ENCODE assay signal across 14 cellular contexts in the genomic region with DNA sequence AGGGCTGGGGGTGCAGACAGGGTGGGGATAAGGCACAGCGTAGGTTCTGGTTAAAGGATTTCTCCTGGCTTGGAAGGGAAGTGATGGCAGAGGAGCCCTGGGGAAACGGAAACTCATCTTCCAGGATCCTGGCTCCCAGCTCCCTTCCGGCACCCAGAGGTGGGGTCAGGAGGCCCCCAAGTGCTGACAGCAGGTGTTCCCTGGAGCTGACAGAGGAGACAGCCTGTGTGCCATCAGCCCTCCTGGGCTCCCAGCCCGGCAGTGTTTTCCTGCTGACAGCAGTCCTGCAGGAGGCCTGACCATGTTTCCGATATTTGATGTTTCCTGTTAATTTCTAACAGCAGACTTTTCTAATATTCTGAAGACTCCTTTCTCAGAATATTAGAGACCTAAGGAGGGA.
DNase-seq lines count a peak whose midpoint lies in the region; ATAC-seq and TF ChIP-seq lines count a peak whose summit lies in the region.
"Had no signal": no experiment of that assay in that cellular context is flagged by ENCODE, and none has a peak within 500 bp of the region (broad histone marks: within the 10 kb centered on the region; RNA-seq: fewer than 3 reads in every experiment).

No MANE protein-coding gene starts in this region.

- H3K27ac ChIP-seq in BLaER1, result no peak overlapping the region
- peak overlapping the region; percentile 46 for H3K27ac ChIP-seq in substantia nigra (ENCODE audit: low read depth, low read length, poor library complexity, severe bottlenecking)
- H3K27ac ChIP-seq: A549, HL-60 had no signal

- no peak overlapping the region for H3K4me3 Mint-ChIP-seq in glutamatergic neuron (ENCODE audit: unreplicated experiment)
- H3K4me3 Mint-ChIP-seq: CD4-positive, CD25-positive, alpha-beta regulatory T cell; HFFc6 had no signal

- DNase-seq in COR-L47 (lab: John Stamatoyannopoulos, UW), result peak; percentile 20
- peak; percentile 16 for DNase-seq in glutamatergic neuron
- DNase-seq in substantia nigra (lab: John Stamatoyannopoulos, UW), result no peak
- DNase-seq in NCI-H1436 (lab: John Stamatoyannopoulos, UW), result no peak
- DNase-seq: CD4-positive, CD25-positive, alpha-beta regulatory T cell; DMS79; HFFc6 had no signal

- H4K20me1 ChIP-seq in BLaER1, result no peaks in the 10 kb centered on the region

- no peaks in the 10 kb centered on the region for H3K36me3 ChIP-seq in BLaER1
- H3K36me3 ChIP-seq: HAP-1 had no signal

- no peak overlapping the region for H3K4me3 ChIP-seq in BLaER1
- H3K4me3 ChIP-seq: A549, GM12878, HAP-1, K562 had no signal

- peak overlapping the region; percentile 16; the same call in 1 of the 2 replicates for H3K4me2 ChIP-seq in BLaER1
- H3K4me2 ChIP-seq: A549 had no signal

- peaks cover 4% of the 10 kb centered on the region for H3K4me1 Mint-ChIP-seq in glutamatergic neuron (ENCODE audit: low read depth, unreplicated experiment)
- H3K4me1 Mint-ChIP-seq: CD4-positive, CD25-positive, alpha-beta regulatory T cell had no signal

- TF ChIP-seq CTCF in glutamatergic neuron (IDR thresholded peaks at IDR 0.05; ENCODE audit: partially characterized antibody, unreplicated experiment), result no peak

- no peak overlapping the region for H3K9ac ChIP-seq in BLaER1

- peaks cover 7% of the 10 kb centered on the region for H3K27me3 Mint-ChIP-seq in glutamatergic neuron (ENCODE audit: unreplicated experiment)

- peaks cover 12% of the 10 kb centered on the region for H3K9me3 Mint-ChIP-seq in glutamatergic neuron (ENCODE audit: unreplicated experiment)

- H3K36me3 Mint-ChIP-seq in glutamatergic neuron (ENCODE audit: unreplicated experiment), result peaks cover 11% of the 10 kb centered on the region
- H3K36me3 Mint-ChIP-seq: CD4-positive, CD25-positive, alpha-beta regulatory T cell had no signal

- peaks cover 44% of the 10 kb centered on the region for H3K4me1 ChIP-seq in BLaER1
- H3K4me1 ChIP-seq: A549, HAP-1 had no signal

- no peak overlapping the region for H3K27ac Mint-ChIP-seq in glutamatergic neuron (ENCODE audit: unreplicated experiment)
- H3K27ac Mint-ChIP-seq: CD4-positive, CD25-positive, alpha-beta regulatory T cell; HFFc6 had no signal

- no peaks in the 10 kb centered on the region for H3K9me3 ChIP-seq in BLaER1
- H3K9me3 ChIP-seq: A549, HAP-1 had no signal

- no peaks in the 10 kb centered on the region for H3K27me3 ChIP-seq in BLaER1

- ATAC-seq in HG02852 (IDR thresholded peaks at IDR 0.05; ENCODE audit: unreplicated experiment), result no peak
- ATAC-seq: A549, GM12878, K562 had no signal

Comparison
In these comparisons a context has a peak if more than half of its experiments do, and no peak if none do; other contexts are left out.
1. DNase-seq: peak in COR-L47 (single experiment) and glutamatergic neuron (single experiment); none in substantia nigra (0 of 49) and NCI-H1436 (single experiment).